ENCODE assay signal across 14 cellular contexts in genomic region chr12:131455218-131455506, GRCh38.
DNase-seq lines count a peak whose midpoint lies in the region; ATAC-seq and TF ChIP-seq lines count a peak whose summit lies in the region.
"Had no signal": no experiment of that assay in that cellular context is flagged by ENCODE, and none has a peak within 500 bp of the region (broad histone marks: within the 10 kb centered on the region; RNA-seq: fewer than 3 reads in every experiment).

No MANE protein-coding gene starts in this region.

- no peaks in the 10 kb centered on the region for H3F3A ChIP-seq in GM23338 (replicated peaks; ENCODE audit: low read depth)

- no peak overlapping the region for H3K27ac ChIP-seq in GM23338 (ENCODE audit: low read depth)
- H3K27ac ChIP-seq: BLaER1 had no signal

- TF ChIP-seq CTCF in GM23338 (conservative IDR thresholded peaks at IDR 0.05; ENCODE audit: low read depth in 2 of 2) (no peak), glutamatergic neuron (IDR thresholded peaks at IDR 0.05; ENCODE audit: partially characterized antibody, unreplicated experiment) (no peak), osteocyte (IDR thresholded peaks at IDR 0.05) (no peak)

- H3K9me3 Mint-ChIP-seq in GM23338: 0 out of 3 replicates have a peak, but pooled peaks cover 3% of the 10 kb centered on the region
- peaks cover 7% of the 10 kb centered on the region for H3K9me3 Mint-ChIP-seq in glutamatergic neuron (ENCODE audit: unreplicated experiment)
- peaks cover 13% of the 10 kb centered on the region for H3K9me3 Mint-ChIP-seq in osteocyte (ENCODE audit: unreplicated experiment)

- ATAC-seq in GM23338 (no peak), GM21367 (IDR thresholded peaks at IDR 0.05; ENCODE audit: unreplicated experiment) (no peak)

- DNase-seq in activated CD8-positive, alpha-beta memory T cell treated with anti-CD3 and anti-CD28 coated beads, Interleukin-2, amount 50 U/mL, for 48 hours: peak; percentile 39
- DNase-seq in activated CD8-positive, alpha-beta memory T cell treated with anti-CD3 and anti-CD28 coated beads for 24 hours: no peak
- DNase-seq in GM23338 (ENCODE audit: low spot score) (no peak), glutamatergic neuron (no peak), osteocyte (ENCODE audit: extremely low spot score, unreplicated experiment) (peak; percentile 79), GOT3 (lab: John Stamatoyannopoulos, UW) (no peak), NCI-H1694 (lab: John Stamatoyannopoulos, UW) (no peak)
- DNase-seq: DMS79, HFFc6 had no signal

- no peak overlapping the region for H3K4me2 ChIP-seq in GM23338

- H3K4me3 ChIP-seq in GM23338: no peak overlapping the region
- H3K4me3 ChIP-seq: BLaER1, HAP-1, K562 had no signal

- H3K27me3 Mint-ChIP-seq in GM23338 (ENCODE audit: insufficient read depth, low read depth, poor library complexity): peaks cover 10% of the 10 kb centered on the region
- H3K27me3 Mint-ChIP-seq in glutamatergic neuron (ENCODE audit: unreplicated experiment): peaks cover 8% of the 10 kb centered on the region
- no peaks in the 10 kb centered on the region for H3K27me3 Mint-ChIP-seq in osteocyte (ENCODE audit: unreplicated experiment)

- H3K4me3 Mint-ChIP-seq in GM23338: no peak overlapping the region
- no peak overlapping the region for H3K4me3 Mint-ChIP-seq in glutamatergic neuron (ENCODE audit: unreplicated experiment)
- no peak overlapping the region for H3K4me3 Mint-ChIP-seq in osteocyte (ENCODE audit: unreplicated experiment)
- H3K4me3 Mint-ChIP-seq: HFFc6 had no signal

- H3K4me1 ChIP-seq in GM23338 (ENCODE audit: insufficient read depth): no peaks in the 10 kb centered on the region
- H3K4me1 ChIP-seq: HAP-1 had no signal

- no peaks in the 10 kb centered on the region for H3K36me3 Mint-ChIP-seq in GM23338 (ENCODE audit: low read depth)
- H3K36me3 Mint-ChIP-seq in glutamatergic neuron (ENCODE audit: unreplicated experiment): no peaks in the 10 kb centered on the region
- H3K36me3 Mint-ChIP-seq in osteocyte (ENCODE audit: unreplicated experiment): no peaks in the 10 kb centered on the region
- H3K36me3 Mint-ChIP-seq: CD4-positive, CD25-positive, alpha-beta regulatory T cell had no signal

- no peaks in the 10 kb centered on the region for H4K20me1 ChIP-seq in GM23338 (replicated peaks; ENCODE audit: insufficient read depth)
- H4K20me1 ChIP-seq: BLaER1 had no signal

- no peaks in the 10 kb centered on the region for H3K79me2 ChIP-seq in GM23338 (replicated peaks; ENCODE audit: insufficient read depth)

- peak overlapping the region; percentile 76; the same call in 1 of the 2 replicates for H2AFZ ChIP-seq in GM23338

- peaks cover 15% of the 10 kb centered on the region for H3K4me1 Mint-ChIP-seq in GM23338
- H3K4me1 Mint-ChIP-seq in glutamatergic neuron (ENCODE audit: low read depth, unreplicated experiment): peaks cover 15% of the 10 kb centered on the region
- no peaks in the 10 kb centered on the region for H3K4me1 Mint-ChIP-seq in osteocyte (ENCODE audit: unreplicated experiment)
- H3K4me1 Mint-ChIP-seq: CD4-positive, CD25-positive, alpha-beta regulatory T cell had no signal

- no peaks in the 10 kb centered on the region for H3K36me3 ChIP-seq in GM23338 (ENCODE audit: insufficient read depth)
- H3K36me3 ChIP-seq: BLaER1, HAP-1 had no signal

- no peaks in the 10 kb centered on the region for H3K9me2 ChIP-seq in GM23338 (ENCODE audit: insufficient read depth)

- no peak overlapping the region for H3K27ac Mint-ChIP-seq in GM23338
- peak overlapping the region; percentile 71 for H3K27ac Mint-ChIP-seq in glutamatergic neuron (ENCODE audit: unreplicated experiment)
- H3K27ac Mint-ChIP-seq in osteocyte (ENCODE audit: unreplicated experiment): no peak overlapping the region
- H3K27ac Mint-ChIP-seq: CD4-positive, CD25-positive, alpha-beta regulatory T cell; HFFc6 had no signal

- H3K27me3 ChIP-seq in GM23338 (ENCODE audit: insufficient read depth): no peaks in the 10 kb centered on the region
- H3K27me3 ChIP-seq: BLaER1 had no signal

TF ChIP-seq in GM23338, 12 proteins besides CTCF, POLR2A, EP300 and RAD21:
- TF ChIP-seq ETS1 (IDR thresholded peaks at IDR 0.05) (no peak), EZH2phosphoT487 (IDR thresholded peaks at IDR 0.05; ENCODE audit: unreplicated experiment) (no peak), POLR2AphosphoS5 (IDR thresholded peaks at IDR 0.05; ENCODE audit: low read depth) (no peak), ZNF331 (CRISPR knock-in tag; IDR thresholded peaks at IDR 0.05; ENCODE audit: low read depth) (no peak), ZNF462 (CRISPR knock-in tag; IDR thresholded peaks at IDR 0.05) (no peak)

Comparison
In these comparisons a context has a peak if more than half of its experiments do, and no peak if none do; other contexts are left out.
1. DNase-seq: peak in activated CD8-positive, alpha-beta memory T cell treated with anti-CD3 and anti-CD28 coated beads, Interleukin-2, amount 50 U/mL, for 48 hours (single experiment) and osteocyte (single experiment); none in activated CD8-positive, alpha-beta memory T cell treated with anti-CD3 and anti-CD28 coated beads for 24 hours (single experiment), GM23338 (single experiment), glutamatergic neuron (single experiment), GOT3 (single experiment) and NCI-H1694 (single experiment).